In the genomic region with DNA sequence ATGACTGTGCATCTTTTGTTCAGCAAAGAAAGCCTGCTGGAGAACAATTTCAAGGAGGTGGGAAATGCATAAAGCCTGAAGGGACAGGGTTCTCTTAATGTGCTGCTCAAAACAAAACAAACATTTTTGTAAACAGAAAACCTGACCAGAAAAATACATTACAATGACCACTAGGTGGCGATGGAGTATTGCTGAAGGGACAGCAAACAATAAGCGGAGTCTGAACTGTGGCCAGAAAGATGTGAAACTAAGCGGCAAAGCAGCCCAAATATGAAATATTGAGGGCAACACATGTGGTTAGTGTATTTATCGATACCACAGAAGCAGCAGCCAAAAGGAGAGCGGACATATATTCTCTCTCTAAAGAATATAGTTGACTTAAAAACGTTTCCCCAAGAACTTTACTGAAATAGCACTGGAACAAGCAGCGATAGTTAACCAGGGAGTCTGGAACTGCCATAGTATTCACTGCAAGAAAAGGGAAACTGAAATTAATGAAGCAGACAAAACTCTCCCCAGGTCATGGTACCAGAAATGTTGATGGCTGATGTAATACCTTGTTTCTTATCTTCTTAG, we compare ENCODE assay signal across 7 cellular contexts.
DNase-seq lines count a peak whose midpoint lies in the region; ATAC-seq, FAIRE-seq and TF ChIP-seq lines count a peak whose summit lies in the region.
"Not testable (repeated sequence)": the region's sequence is repeated elsewhere in the genome, so short reads cannot be mapped to it uniquely, and the experiment has no call there.

No MANE protein-coding gene starts in this region.

- TF ChIP-seq EP300 in K562 (IDR thresholded peaks at IDR 0.05; ENCODE audit: low read length), result not testable (repeated sequence)

- not testable (repeated sequence) for H3K36me3 ChIP-seq in SJCRH30; K562 (ENCODE audit: control insufficient read depth, insufficient read depth, low read length); neural progenitor cell

- H3K27me3 ChIP-seq in SJCRH30; K562 (ENCODE audit: control insufficient read depth in 2 of 2, insufficient read depth in 2 of 2, low read length in 2 of 2); neural progenitor cell: not testable (repeated sequence)

- peak; percentile 17 to 47; a peak in 3 of 4 replicates for TF ChIP-seq RAD21 in K562 (CRISPR knock-in tag; conservative IDR thresholded peaks at IDR 0.05 in 1 of 2, IDR thresholded peaks at IDR 0.05 in 1 of 2)

- not testable (repeated sequence) for H4K20me1 ChIP-seq in K562 (replicated peaks; ENCODE audit: control insufficient read depth, insufficient read depth, low read length); neural progenitor cell (ENCODE audit: low read depth)

- BruUV-seq in K562 (replicated peaks; lab: Mats Ljungman, UMichigan), result not testable (repeated sequence)

- H3F3A ChIP-seq in neural progenitor cell (ENCODE audit: low read depth), result not testable (repeated sequence)

- 3% methylated on average over 5 of the region's 7 CpGs for WGBS in K562 (ENCODE audit: insufficient coverage, low coverage, missing lambda C conversion rate)

- FAIRE-seq in K562 (lab: Jason Lieb, UNC), result not testable (repeated sequence)

- not testable (repeated sequence) for H3K4me3 ChIP-seq in SJCRH30, K562, neural progenitor cell

- H3K79me2 ChIP-seq in K562 (ENCODE audit: control insufficient read depth, insufficient read depth, low read length); neural progenitor cell (ENCODE audit: low read depth): not testable (repeated sequence)

- H3K9me1 ChIP-seq in K562 (ENCODE audit: control insufficient read depth, insufficient read depth, low read length), result not testable (repeated sequence)

- H3K27me3 Mint-ChIP-seq in neural progenitor cell (ENCODE audit: insufficient read depth, low read depth), result not testable (repeated sequence)

- H3K9ac ChIP-seq in K562 (ENCODE audit: insufficient read depth in 1 of 2, low read depth in 2 of 2, low read length in 2 of 2); neural progenitor cell: not testable (repeated sequence)

- H3K4me1 ChIP-seq in SJCRH30; K562 (replicated peaks in 1 of 2; ENCODE audit: control insufficient read depth in 2 of 2, insufficient read depth in 2 of 2, low read length in 2 of 2); neural progenitor cell: not testable (repeated sequence)

- not testable (repeated sequence) for ATAC-seq in K562

- TF ChIP-seq CTCF in K562 (IDR thresholded peaks at IDR 0.05 in 2 of 3, conservative IDR thresholded peaks at IDR 0.05 in 1 of 3; ENCODE audit: insufficient read depth in 2 of 3, low read depth in 1 of 3, low read length in 3 of 3) (peak; percentile 30 to 46 (median 38); a peak in 3 of 6 replicates), neural progenitor cell (IDR thresholded peaks at IDR 0.05) (peak; percentile 47)

- POLR2A ChIA-PET in K562 (lab: Yijun Ruan, JAX), result interaction anchor here (1.1 kb wide), 1 partner anchor 54 kb away, joined by 3 read pairs; no protein-coding TSS in a partner anchor

- TF ChIP-seq POLR2A in K562 (conservative IDR thresholded peaks at IDR 0.05), result not testable (repeated sequence)

- in situ Hi-C loops in K562 (cut with MboI), result not testable (repeated sequence)

- not testable (repeated sequence) for H3K9me3 Mint-ChIP-seq in neural progenitor cell

- not testable (repeated sequence) for H3K4me3 Mint-ChIP-seq in neural progenitor cell

- not testable (repeated sequence) for H3K27ac Mint-ChIP-seq in neural progenitor cell

- not testable (repeated sequence) for H3K4me1 Mint-ChIP-seq in neural progenitor cell

- intact Hi-C loops in K562 (cut with micrococcal nuclease), result not testable (repeated sequence)

- not testable (repeated sequence) for H3K27ac ChIP-seq in SJCRH30; K562 (ENCODE audit: extremely low read depth, low read depth, low read length); neural progenitor cell

- H3K4me2 ChIP-seq in K562 (ENCODE audit: insufficient read depth, low read length); neural progenitor cell: not testable (repeated sequence)

- not testable (repeated sequence) for H2AFZ ChIP-seq in K562 (ENCODE audit: low read depth, low read length); neural progenitor cell (replicated peaks)

- DNase-seq in EH (ENCODE audit: low read depth) (peak; percentile 49), HS-27A (ENCODE audit: low read depth) (peak; percentile 0), NCI-H2171 (lab: John Stamatoyannopoulos, UW) (peak; percentile 35), SJCRH30 (peak; percentile 19 to 71), K562 (ENCODE audit: extremely low read depth in 1 of 4, low spot score in 3 of 4) (peak in 1 of 4 experiments; percentile 46), glomerular visceral epithelial cell (ENCODE audit: extremely low spot score) (peak; percentile 20), neural progenitor cell (ENCODE audit: low spot score) (peak; percentile 2)

- H3K36me3 Mint-ChIP-seq in neural progenitor cell, result not testable (repeated sequence)

- H3K9me3 ChIP-seq in SJCRH30 (replicated peaks); K562 (replicated peaks; ENCODE audit: control insufficient read depth, insufficient read depth, low read depth, low read length); neural progenitor cell (ENCODE audit: low read depth): not testable (repeated sequence)

- CTCF ChIA-PET in K562 (lab: Yijun Ruan, JAX; ENCODE audit: low intra/inter-chr PET ratio), result not testable (repeated sequence)
